ENCODE assay signal across 1 cellular context in genomic region chr1:41672173-41672572, GRCh38.
TF ChIP-seq lines count a peak whose summit lies in the region.

No MANE protein-coding gene starts in this region.

TF ChIP-seq in SK-N-SH treated with all-trans-retinoic acid at 6 μM for 48 hours, 23 proteins besides CTCF, POLR2A, EP300 and RAD21 (continued from another document):
- TF ChIP-seq CSRNP3 (CRISPR knock-in tag; IDR thresholded peaks at IDR 0.05) (no peak), SNAI2 (CRISPR knock-in tag; IDR thresholded peaks at IDR 0.05) (no peak), GLIS3 (CRISPR knock-in tag; IDR thresholded peaks at IDR 0.05) (no peak), OSR1 (CRISPR knock-in tag; IDR thresholded peaks at IDR 0.05) (no peak), CREB5 (CRISPR knock-in tag; IDR thresholded peaks at IDR 0.05; ENCODE audit: low read depth) (no peak), ISL1 (CRISPR knock-in tag; IDR thresholded peaks at IDR 0.05) (no peak), ZFP30 (CRISPR knock-in tag; IDR thresholded peaks at IDR 0.05) (no peak), CSDC2 (CRISPR knock-in tag; IDR thresholded peaks at IDR 0.05) (no peak), ZNF8 (CRISPR knock-in tag; IDR thresholded peaks at IDR 0.05) (no peak), ARNTL (CRISPR knock-in tag; IDR thresholded peaks at IDR 0.05; ENCODE audit: borderline replicate concordance, low read depth) (no peak), POU6F1 (CRISPR knock-in tag; IDR thresholded peaks at IDR 0.05; ENCODE audit: borderline replicate concordance, low read depth) (no peak), TCF4 (CRISPR knock-in tag; IDR thresholded peaks at IDR 0.05; ENCODE audit: borderline replicate concordance) (no peak), ZNF70 (CRISPR knock-in tag; IDR thresholded peaks at IDR 0.05) (no peak)
